ENCODE assay signal across 12 cellular contexts in genomic region chr5:64486163-64486562, GRCh38. TPM values are rescaled to one million over a fixed set of nuclear protein-coding genes. Genes with fewer than 3 reads are reported as not detected.
"Had no signal": no experiment of that assay in that cellular context is flagged by ENCODE, and none has a peak within 500 bp of the region (broad histone marks: within the 10 kb centered on the region; RNA-seq: fewer than 3 reads in every experiment).

No MANE protein-coding gene starts in this region.

- DNase-seq: GM23248, GOT3, H7, H9, HCEC 1CT, HFFc6 had no signal

- FAIRE-seq: H1, H54 had no signal

- H3K9me3 ChIP-seq: HAP-1 had no signal

- ATAC-seq: GM23338, HCT116 had no signal

- H3K4me3 ChIP-seq: GM23248, GM23338, HAP-1 had no signal

- H3K4me1 ChIP-seq: HAP-1 had no signal

- H3K36me3 ChIP-seq: HAP-1 had no signal

- H3K27ac ChIP-seq: GM23248 had no signal

RNA-seq across cellular contexts. Expression of gene RGS7BP, which starts 19.7 kb away (rescaled TPM):
- total RNA-seq: H4, HFFc6 had no signal
- polyA plus RNA-seq: GM23248 had no signal
